21 cellular contexts compared by ENCODE assay signal in the genomic region with DNA sequence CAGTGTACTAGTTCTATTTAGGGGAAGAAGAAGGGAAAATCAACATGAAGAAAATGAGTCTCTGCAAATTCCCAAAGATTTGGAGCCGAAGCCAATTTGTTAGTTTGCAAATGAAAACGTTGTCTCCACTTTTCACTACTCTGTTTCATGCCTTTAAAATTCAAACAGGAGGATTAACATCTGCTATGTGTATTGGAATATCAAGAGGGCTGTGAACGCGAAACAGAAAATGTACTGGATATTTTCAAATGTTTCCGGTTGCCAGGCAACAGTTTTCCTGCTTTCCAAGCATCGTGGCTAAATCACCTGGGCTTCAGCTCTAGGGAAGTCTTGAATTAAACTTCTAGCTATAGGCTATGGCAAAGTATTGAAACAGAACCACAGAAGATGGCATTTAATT.
DNase-seq lines count a peak whose midpoint lies in the region; ATAC-seq and TF ChIP-seq lines count a peak whose summit lies in the region.
"Had no signal": no experiment of that assay in that cellular context is flagged by ENCODE, and none has a peak within 500 bp of the region (broad histone marks: within the 10 kb centered on the region; RNA-seq: fewer than 3 reads in every experiment).

No MANE protein-coding gene starts in this region.

- H3K4me1 ChIP-seq in hepatocyte (ENCODE audit: insufficient read depth) (no peaks in the 10 kb centered on the region), upper lobe of right lung (no peaks in the 10 kb centered on the region)
- H3K4me1 ChIP-seq: ascending aorta had no signal

- TF ChIP-seq CTCF in hepatocyte (IDR thresholded peaks at IDR 0.05; ENCODE audit: poor library complexity), result no peak
- no peak for TF ChIP-seq CTCF in upper lobe of right lung (IDR thresholded peaks at IDR 0.05)

- DNase-seq in DMS153 treated with DMSO at 0.1 percent for 48 hours (lab: John Stamatoyannopoulos, UW; ENCODE audit: unreplicated experiment) (peak; percentile 44), NCI-H1694 (lab: John Stamatoyannopoulos, UW) (peak; percentile 32), NCI-H748 treated with DMSO at 0.1 percent for 48 hours (lab: John Stamatoyannopoulos, UW) (peak; percentile 46), hepatocyte (ENCODE audit: low spot score) (peak; percentile 20), NCI-H446 treated with DMSO at 0.1 percent for 48 hours (lab: John Stamatoyannopoulos, UW) (no peak), NOMO-1 treated with dmso at 0.1 percent for 144 hours (lab: John Stamatoyannopoulos, UW; ENCODE audit: unreplicated experiment) (no peak), upper lobe of right lung (no peak)
- no peak for DNase-seq in activated T-helper 2 cell treated with anti-CD3 and anti-CD28 coated beads, Interferon-gamma antibody, Interleukin-2, Interleukin-4, amounts not matched to agents 10 μg/mL and 5 μg/mL and 100 μg/mL, durations not matched to agents 14 hours and 24 hours and 36 hours (ENCODE audit: low spot score)
- DNase-seq: activated naive CD8-positive, alpha-beta T cell treated with anti-CD3 and anti-CD28 coated beads for 36 hours; GF-D8; GM23248; heart left ventricle; KG1; left cardiac atrium; NCI-H1436 treated with DMSO at 0.1 percent for 48 hours; NCI-H446; PC-3; SHP77 treated with DMSO at 0.1 percent for 48 hours had no signal

- H3K27me3 Mint-ChIP-seq in activated T-helper 2 cell treated with anti-CD3 and anti-CD28 coated beads, Interferon-gamma antibody, Interleukin-2, Interleukin-4, amounts not matched to agents 10 μg/mL and 5 μg/mL and 100 μg/mL, durations not matched to agents 14 hours and 24 hours and 36 hours (ENCODE audit: low read depth), result no peaks in the 10 kb centered on the region
- H3K27me3 Mint-ChIP-seq: activated naive CD8-positive, alpha-beta T cell treated with anti-CD3 and anti-CD28 coated beads for 36 hours had no signal

- no peak overlapping the region for H2AFZ ChIP-seq in hepatocyte
- H2AFZ ChIP-seq: GM23248 had no signal

- H3K4me3 ChIP-seq in hepatocyte (no peak overlapping the region), upper lobe of right lung (no peak overlapping the region)
- H3K4me3 ChIP-seq: ascending aorta, GM23248, heart left ventricle had no signal

- 43% methylated on average over 6 of the region's 6 CpGs for WGBS in hepatocyte (ENCODE audit: low lambda C conversion rate, missing lambda C conversion rate)

- H3K79me2 ChIP-seq in hepatocyte, result no peaks in the 10 kb centered on the region

- no peaks in the 10 kb centered on the region for H3K9me2 ChIP-seq in hepatocyte (replicated peaks; ENCODE audit: insufficient read depth)

- no peaks in the 10 kb centered on the region for H3K4me1 Mint-ChIP-seq in activated T-helper 2 cell treated with anti-CD3 and anti-CD28 coated beads, Interferon-gamma antibody, Interleukin-2, Interleukin-4, amounts not matched to agents 10 μg/mL and 5 μg/mL and 100 μg/mL, durations not matched to agents 14 hours and 24 hours and 36 hours (ENCODE audit: low read depth)

- ATAC-seq in upper lobe of right lung, result no peak
- ATAC-seq: heart left ventricle, left cardiac atrium, PC-3, WTC11 had no signal

- H3K36me3 ChIP-seq in hepatocyte (replicated peaks; ENCODE audit: insufficient read depth, low read depth) (no peaks in the 10 kb centered on the region), upper lobe of right lung (no peaks in the 10 kb centered on the region)
- H3K36me3 ChIP-seq: ascending aorta, heart left ventricle had no signal

- H3K27ac Mint-ChIP-seq in activated T-helper 2 cell treated with anti-CD3 and anti-CD28 coated beads, Interferon-gamma antibody, Interleukin-2, Interleukin-4, amounts not matched to agents 10 μg/mL and 5 μg/mL and 100 μg/mL, durations not matched to agents 14 hours and 24 hours and 36 hours, result no peak overlapping the region
- H3K27ac Mint-ChIP-seq: activated naive CD8-positive, alpha-beta T cell treated with anti-CD3 and anti-CD28 coated beads for 36 hours; activated T-helper 1 cell treated with anti-CD3 and anti-CD28 coated beads, Interleukin-12 subunit alpha, Interleukin-12 subunit beta, Interleukin-2, Interleukin-4 antibody, amounts not matched to agents 30 ng/mL and 10 ng/mL and 1 ng/mL, durations not matched to agents 14 hours and 24 hours and 36 hours; WTC11 had no signal

- no peaks in the 10 kb centered on the region for H3K9me3 Mint-ChIP-seq in activated T-helper 2 cell treated with anti-CD3 and anti-CD28 coated beads, Interferon-gamma antibody, Interleukin-2, Interleukin-4, amounts not matched to agents 10 μg/mL and 5 μg/mL and 100 μg/mL, durations not matched to agents 14 hours and 24 hours and 36 hours
- H3K9me3 Mint-ChIP-seq: activated naive CD8-positive, alpha-beta T cell treated with anti-CD3 and anti-CD28 coated beads for 36 hours; activated T-helper 1 cell treated with anti-CD3 and anti-CD28 coated beads, Interleukin-12 subunit alpha, Interleukin-12 subunit beta, Interleukin-2, Interleukin-4 antibody, amounts not matched to agents 30 ng/mL and 10 ng/mL and 1 ng/mL, durations not matched to agents 14 hours and 24 hours and 36 hours; WTC11 had no signal

- H4K20me1 ChIP-seq in hepatocyte (ENCODE audit: insufficient read depth, poor library complexity, severe bottlenecking), result no peaks in the 10 kb centered on the region

- H3K27me3 ChIP-seq in hepatocyte (no peaks in the 10 kb centered on the region), upper lobe of right lung (no peaks in the 10 kb centered on the region)
- H3K27me3 ChIP-seq: ascending aorta, heart left ventricle had no signal

- no peak overlapping the region for H3K4me2 ChIP-seq in hepatocyte

- H3K9me3 ChIP-seq in hepatocyte (ENCODE audit: low read depth) (no peaks in the 10 kb centered on the region), upper lobe of right lung (no peaks in the 10 kb centered on the region)
- H3K9me3 ChIP-seq: ascending aorta, heart left ventricle had no signal

- intact Hi-C loops in activated T-helper 2 cell treated with anti-CD3 and anti-CD28 coated beads, Interferon-gamma antibody, Interleukin-2, Interleukin-4, amounts not matched to agents 10 μg/mL and 5 μg/mL and 100 μg/mL, durations not matched to agents 14 hours and 24 hours and 36 hours (cut with micrococcal nuclease), result no loop called here
- intact Hi-C loops in upper lobe of right lung (cut with DNase I), result no loop called here

- no peaks in the 10 kb centered on the region for H3K36me3 Mint-ChIP-seq in activated T-helper 2 cell treated with anti-CD3 and anti-CD28 coated beads, Interferon-gamma antibody, Interleukin-2, Interleukin-4, amounts not matched to agents 10 μg/mL and 5 μg/mL and 100 μg/mL, durations not matched to agents 14 hours and 24 hours and 36 hours (ENCODE audit: low read depth)
- H3K36me3 Mint-ChIP-seq: WTC11 had no signal

- no peak overlapping the region for H3K27ac ChIP-seq in hepatocyte
- no peak overlapping the region for H3K27ac ChIP-seq in upper lobe of right lung
- H3K27ac ChIP-seq: ascending aorta, GM23248, heart left ventricle had no signal

- H3K4me3 Mint-ChIP-seq in activated T-helper 2 cell treated with anti-CD3 and anti-CD28 coated beads, Interferon-gamma antibody, Interleukin-2, Interleukin-4, amounts not matched to agents 10 μg/mL and 5 μg/mL and 100 μg/mL, durations not matched to agents 14 hours and 24 hours and 36 hours (ENCODE audit: low read depth), result no peak overlapping the region
- H3K4me3 Mint-ChIP-seq: activated naive CD8-positive, alpha-beta T cell treated with anti-CD3 and anti-CD28 coated beads for 36 hours; activated T-helper 1 cell treated with anti-CD3 and anti-CD28 coated beads, Interleukin-12 subunit alpha, Interleukin-12 subunit beta, Interleukin-2, Interleukin-4 antibody, amounts not matched to agents 30 ng/mL and 10 ng/mL and 1 ng/mL, durations not matched to agents 14 hours and 24 hours and 36 hours; WTC11 had no signal

Comparison
In these comparisons a context has a peak if more than half of its experiments do, and no peak if none do; other contexts are left out.
1. DNase-seq: peak in DMS153 treated with DMSO at 0.1 percent for 48 hours (single experiment), NCI-H1694 (single experiment), NCI-H748 treated with DMSO at 0.1 percent for 48 hours (single experiment) and hepatocyte (single experiment); none in NCI-H446 treated with DMSO at 0.1 percent for 48 hours (single experiment), NOMO-1 treated with dmso at 0.1 percent for 144 hours (single experiment), activated T-helper 2 cell treated with anti-CD3 and anti-CD28 coated beads, Interferon-gamma antibody, Interleukin-2, Interleukin-4, amounts not matched to agents 10 μg/mL and 5 μg/mL and 100 μg/mL, durations not matched to agents 14 hours and 24 hours and 36 hours (single experiment) and upper lobe of right lung (single experiment).